8 cellular contexts compared by ENCODE assay signal in genomic region chr4:76306882-76307669, GRCh38. TPM values are rescaled to one million over a fixed set of nuclear protein-coding genes. Genes with fewer than 3 reads are reported as not detected.
A peak's percentile ranks its signal among the peaks of the same experiment; 100 is the strongest.
DNase-seq lines count a peak whose midpoint lies in the region; ATAC-seq and TF ChIP-seq lines count a peak whose summit lies in the region.

No MANE protein-coding gene starts in this region.

- H3K4me1 Mint-ChIP-seq in WTC11, result peaks cover 12% of the 10 kb centered on the region

- H3K36me3 ChIP-seq in HUES6 (ENCODE audit: control insufficient read depth, insufficient read depth, low read length) (peaks cover 8% of the 10 kb centered on the region), esophagus (ENCODE audit: control insufficient read depth in 2 of 2, insufficient read depth in 2 of 2, low read length in 1 of 2) (no peaks in the 10 kb centered on the region), tibial artery (peaks cover 0 to 13% (median 9%) of the 10 kb centered on the region in 3 donors)

- TF ChIP-seq CTCF in WTC11 (IDR thresholded peaks at IDR 0.05), result no peak
- TF ChIP-seq CTCF in tibial artery (IDR thresholded peaks at IDR 0.05), result peak in 1 of 2 experiments; percentile 45

- H3K27ac ChIP-seq in HUES6 (ENCODE audit: low read depth, low read length) (no peak overlapping the region), esophagus (ENCODE audit: low read depth in 2 of 2, low read length in 1 of 2) (peak overlapping the region; percentile 54 to 74), tibial artery (peak overlapping the region; percentile 91 to 97)

- H3K9me3 Mint-ChIP-seq in WTC11, result no peaks in the 10 kb centered on the region

- H3K36me3 Mint-ChIP-seq in WTC11, result peaks cover 7% of the 10 kb centered on the region; the same call in 1 of the 2 replicates

- POLR2A ChIA-PET in WTC11 (lab: Charles Lee), result interaction anchor here (0.6 to 1.3 kb wide), 2 partner anchors 27 to 72 kb away, joined by 3 read pairs; no protein-coding TSS in a partner anchor

- no peaks in the 10 kb centered on the region for H3K9me3 ChIP-seq in HUES6 (ENCODE audit: control insufficient read depth, insufficient read depth, low read depth, low read length)
- H3K9me3 ChIP-seq in esophagus (ENCODE audit: control insufficient read depth in 2 of 2, insufficient read depth in 1 of 2, low read depth in 1 of 2, low read length in 1 of 2), result no peaks in the 10 kb centered on the region
- no peaks in the 10 kb centered on the region for H3K9me3 ChIP-seq in mononuclear cell (ENCODE audit: low read depth, low read length)
- H3K9me3 ChIP-seq in tibial artery, result no peaks in the 10 kb centered on the region

- peak overlapping the region; percentile 75 for H3K4me3 ChIP-seq in HUES6 (ENCODE audit: low read depth, low read length)
- H3K4me3 ChIP-seq in esophagus (ENCODE audit: low read depth in 1 of 2, low read length in 2 of 2), result peak overlapping the region; percentile 62 to 64
- H3K4me3 ChIP-seq in mononuclear cell (ENCODE audit: low read length), result peak overlapping the region; percentile 56
- peak overlapping the region; percentile 76 to 85 for H3K4me3 ChIP-seq in tibial artery

- H3K4me1 ChIP-seq in HUES6 (ENCODE audit: control insufficient read depth, insufficient read depth, low read length), result peaks cover 4% of the 10 kb centered on the region; the same call in 1 of the 2 replicates
- H3K4me1 ChIP-seq in esophagus (ENCODE audit: control insufficient read depth in 2 of 2, insufficient read depth in 2 of 2, low read length in 1 of 2), result peaks cover 0 to 3% of the 10 kb centered on the region in 2 donors
- peaks cover 46% of the 10 kb centered on the region for H3K4me1 ChIP-seq in mononuclear cell (ENCODE audit: insufficient read depth, low read length)
- H3K4me1 ChIP-seq in tibial artery, result peaks cover 0 to 38% (median 24%) of the 10 kb centered on the region in 4 donors

- H3K27me3 ChIP-seq in HUES6 (ENCODE audit: control insufficient read depth, insufficient read depth, low read length) (peaks cover 25% of the 10 kb centered on the region), esophagus (ENCODE audit: control insufficient read depth in 1 of 2, insufficient read depth in 2 of 2, low read length in 2 of 2) (no peaks in the 10 kb centered on the region), mononuclear cell (ENCODE audit: insufficient read depth, low read length) (no peaks in the 10 kb centered on the region), tibial artery (no peaks in the 10 kb centered on the region)

- DNase-seq in DMS153 (lab: John Stamatoyannopoulos, UW) (peak; percentile 7), WTC11 (ENCODE audit: low spot score) (peak; percentile 76), tibial artery (peak; percentile 56 to 80), putamen (ENCODE audit: low spot score) (no peak)
- DNase-seq in central memory CD4-positive, alpha-beta T cell, result no peak

- H3K9ac ChIP-seq in HUES6 (ENCODE audit: low read length), result peak overlapping the region; percentile 52

- CTCF ChIA-PET in WTC11 (lab: Charles Lee), result interaction anchor here (0.6 to 3.0 kb wide), 12 partner anchors 28 to 411 kb away, joined by 3 to 46 read pairs (median 3); partner anchors contain the start of gene SHROOM3

- intact Hi-C loops in tibial artery (cut with DNase I; ENCODE audit: low total_unique reads), result loop anchor here (2.0 to 5.0 kb wide), 3 partner anchors 94 to 1555 kb away; partner anchors contain the start of genes MRPL1, SCARB2 and SDAD1

- H3K27me3 Mint-ChIP-seq in WTC11 (ENCODE audit: low read depth), result peaks cover 33% of the 10 kb centered on the region

- peak; percentile 77 for ATAC-seq in WTC11

- 7 to 8% methylated on average over 37 of the region's 37 CpGs for WGBS in esophagus, 2 donors

- no peak overlapping the region for H3K27ac Mint-ChIP-seq in WTC11

- H3K4me3 Mint-ChIP-seq in WTC11, result peak overlapping the region; percentile 84

TF ChIP-seq in WTC11, 78 proteins besides CTCF, POLR2A, EP300 and RAD21:
- TF ChIP-seq, protein P1, sequence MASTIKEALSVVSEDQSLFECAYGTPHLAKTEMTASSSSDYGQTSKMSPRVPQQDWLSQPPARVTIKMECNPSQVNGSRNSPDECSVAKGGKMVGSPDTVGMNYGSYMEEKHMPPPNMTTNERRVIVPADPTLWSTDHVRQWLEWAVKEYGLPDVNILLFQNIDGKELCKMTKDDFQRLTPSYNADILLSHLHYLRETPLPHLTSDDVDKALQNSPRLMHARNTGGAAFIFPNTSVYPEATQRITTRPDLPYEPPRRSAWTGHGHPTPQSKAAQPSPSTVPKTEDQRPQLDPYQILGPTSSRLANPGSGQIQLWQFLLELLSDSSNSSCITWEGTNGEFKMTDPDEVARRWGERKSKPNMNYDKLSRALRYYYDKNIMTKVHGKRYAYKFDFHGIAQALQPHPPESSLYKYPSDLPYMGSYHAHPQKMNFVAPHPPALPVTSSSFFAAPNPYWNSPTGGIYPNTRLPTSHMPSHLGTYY (CRISPR knock-in tag; IDR thresholded peaks at IDR 0.05), result no peak
- peak; percentile 42; the same call in 1 of the 2 replicates for TF ChIP-seq FOXP4 (CRISPR knock-in tag; IDR thresholded peaks at IDR 0.05)

RNA-seq across cellular contexts. Expression of gene STBD1, which starts 0.5 kb away (rescaled TPM):
- total RNA-seq in WTC11 (2021) (1.4 to 2.6 TPM (median 2.0 TPM) in 3 replicates), mononuclear cell (not detected)
- polyA plus RNA-seq in esophagus, result 1 to 10 TPM in 1 of 2 donors, under 1 TPM in 1; 0.71 to 2.7 TPM

RNA-seq across cellular contexts. Expression of gene FAM47E, which starts 55.6 kb away (rescaled TPM):
- 1.4 to 1.6 TPM (median 1.6 TPM) in 3 replicates for total RNA-seq in WTC11 (2021)
- under 1 TPM; 0.47 to 0.71 TPM for polyA plus RNA-seq in esophagus
- total RNA-seq in mononuclear cell, result 0.21 TPM

Comparison
In these comparisons a context has a peak if more than half of its experiments do, and no peak if none do; other contexts are left out.
1. DNase-seq: peak in DMS153 (single experiment), WTC11 (single experiment) and tibial artery (2 of 2); none in putamen (single experiment) and central memory CD4-positive, alpha-beta T cell (single experiment).
2. Peak in every context shown above with its lines, with median percentiles within 50 percentile points of each other: H3K4me3 ChIP-seq.